In the genomic region with DNA sequence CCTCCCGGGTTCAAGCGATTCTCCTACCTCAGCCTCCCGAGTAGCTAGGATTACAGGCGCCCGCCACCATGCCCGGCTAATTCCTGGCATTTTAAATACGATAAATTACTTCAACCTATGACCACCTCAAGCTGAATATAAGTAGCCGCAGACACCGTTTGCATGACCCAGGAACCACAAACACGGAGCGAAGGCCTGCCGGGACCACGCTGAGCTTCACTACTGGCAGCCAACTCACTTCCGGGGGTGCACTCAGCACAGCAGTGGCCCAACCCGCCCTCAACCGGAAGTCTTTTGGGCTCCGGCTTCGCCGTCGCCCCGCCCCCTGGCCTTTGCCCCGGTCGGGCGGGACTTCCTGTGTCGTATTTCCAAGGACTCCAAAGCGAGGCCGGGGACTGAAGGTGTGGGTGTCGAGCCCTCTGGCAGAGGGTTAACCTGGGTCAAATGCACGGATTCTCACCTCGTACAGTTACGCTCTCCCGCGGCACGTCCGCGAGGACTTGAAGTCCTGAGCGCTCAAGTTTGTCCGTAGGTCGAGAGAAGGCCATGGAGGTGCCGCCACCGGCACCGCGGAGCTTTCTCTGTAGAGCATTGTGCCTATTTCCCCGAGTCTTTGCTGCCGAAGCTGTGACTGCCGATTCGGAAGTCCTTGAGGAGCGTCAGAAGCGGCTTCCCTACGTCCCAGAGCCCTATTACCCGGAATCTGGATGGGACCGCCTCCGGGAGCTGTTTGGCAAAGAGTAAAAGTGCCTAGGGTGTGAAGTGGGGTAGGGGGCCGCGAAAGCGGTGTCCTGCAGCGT, we compare ENCODE assay signal across 8 cellular contexts. TPM values are rescaled to one million over a fixed set of nuclear protein-coding genes. Genes with fewer than 3 reads are reported as not detected.
DNase-seq lines count a peak whose midpoint lies in the region; ATAC-seq and TF ChIP-seq lines count a peak whose summit lies in the region.

A gene with protein sequence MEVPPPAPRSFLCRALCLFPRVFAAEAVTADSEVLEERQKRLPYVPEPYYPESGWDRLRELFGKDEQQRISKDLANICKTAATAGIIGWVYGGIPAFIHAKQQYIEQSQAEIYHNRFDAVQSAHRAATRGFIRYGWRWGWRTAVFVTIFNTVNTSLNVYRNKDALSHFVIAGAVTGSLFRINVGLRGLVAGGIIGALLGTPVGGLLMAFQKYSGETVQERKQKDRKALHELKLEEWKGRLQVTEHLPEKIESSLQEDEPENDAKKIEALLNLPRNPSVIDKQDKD (plus strand): TSS at position 360 of the 800 bp plus-strand sequence. CDS start 187 bp downstream, at position 547.

- H3K4me3 Mint-ChIP-seq in activated T-helper 17 cell treated with anti-CD3 and anti-CD28 coated beads, Interleukin-2, amount 50 U/mL, for 72 hours = peak within 1 kb of the TSS; percentile 92
- H3K4me3 Mint-ChIP-seq in naive thymus-derived CD4-positive, alpha-beta T cell = peak within 1 kb of the TSS; percentile 95 to 100 (median 99)
- H3K4me3 Mint-ChIP-seq in stimulated activated naive B cell treated with anti-CD40 and anti-IgM and Interleukin-4, amounts not matched to agents 10 μg/mL and 1 μg/mL and 100 μg/mL, for 72 hours = peak within 1 kb of the TSS; percentile 98 to 99

- intact Hi-C loops in naive thymus-derived CD4-positive, alpha-beta T cell (cut with micrococcal nuclease) = loop anchor here (1.0 to 10.0 kb wide), 16 partner anchors 10 to 1244 kb away; a partner anchor contains a TSS

- H3K9me3 ChIP-seq in fibroblast of lung (ENCODE audit: control insufficient read depth, insufficient read depth, low read depth, low read length) = no peaks in the 10 kb centered on the region
- H3K9me3 ChIP-seq in naive thymus-derived CD4-positive, alpha-beta T cell (ENCODE audit: control insufficient read depth in 2 of 3, low read length in 3 of 3) = no peaks in the 10 kb centered on the region

- H3K27me3 Mint-ChIP-seq in activated T-helper 17 cell treated with anti-CD3 and anti-CD28 coated beads, Interleukin-2, amount 50 U/mL, for 72 hours = no peaks in the 10 kb centered on the region
- H3K27me3 Mint-ChIP-seq in naive thymus-derived CD4-positive, alpha-beta T cell = no peaks in the 10 kb centered on the region
- H3K27me3 Mint-ChIP-seq in stimulated activated naive B cell treated with anti-CD40 and anti-IgM and Interleukin-4, amounts not matched to agents 10 μg/mL and 1 μg/mL and 100 μg/mL, for 72 hours = no peaks in the 10 kb centered on the region

- H2AFZ ChIP-seq in fibroblast of lung (ENCODE audit: low read length) = peak within 1 kb of the TSS; percentile 44

- H3K4me3 ChIP-seq in LNCaP clone FGC (ENCODE audit: low read depth, low read length) = peak within 1 kb of the TSS; percentile 95
- peak within 1 kb of the TSS; percentile 54 to 99 (median 77) for H3K4me3 ChIP-seq in fibroblast of lung (replicated peaks in 1 of 4; ENCODE audit: control extremely low read depth in 1 of 4, insufficient read depth in 1 of 4, low read depth in 3 of 4, low read length in 4 of 4)
- H3K4me3 ChIP-seq in naive thymus-derived CD4-positive, alpha-beta T cell (ENCODE audit: low read length) = peak within 1 kb of the TSS; percentile 97

- H3K27ac Mint-ChIP-seq in activated T-helper 17 cell treated with anti-CD3 and anti-CD28 coated beads, Interleukin-2, amount 50 U/mL, for 72 hours = peak within 1 kb of the TSS; percentile 96
- peak within 1 kb of the TSS; percentile 98 to 100 (median 99) for H3K27ac Mint-ChIP-seq in naive thymus-derived CD4-positive, alpha-beta T cell
- H3K27ac Mint-ChIP-seq in stimulated activated naive B cell treated with anti-CD40 and anti-IgM and Interleukin-4, amounts not matched to agents 10 μg/mL and 1 μg/mL and 100 μg/mL, for 72 hours = peak within 1 kb of the TSS; percentile 99

- peak; percentile 99 for ATAC-seq in activated T-helper 17 cell treated with anti-CD3 and anti-CD28 coated beads, Interleukin-2, amount 50 U/mL, for 72 hours (replicated peaks)
- peak; percentile 99 for ATAC-seq in naive thymus-derived CD4-positive, alpha-beta T cell
- peak; percentile 98 to 99 for ATAC-seq in stimulated activated naive B cell treated with anti-CD40 and anti-IgM and Interleukin-4, amounts not matched to agents 10 μg/mL and 1 μg/mL and 100 μg/mL, for 72 hours (replicated peaks)

- DNase-seq in Daoy (ENCODE audit: low read depth) (peak; percentile 98), GOT3 (lab: John Stamatoyannopoulos, UW) (peak; percentile 90), LNCaP clone FGC (ENCODE audit: low read depth) (peak; percentile 92), RWPE1 (ENCODE audit: low spot score) (peak; percentile 96), fibroblast of lung (ENCODE audit: low read depth in 2 of 2) (peak; percentile 95 to 97)
- peak; percentile 95 to 98 (median 97) for DNase-seq in naive thymus-derived CD4-positive, alpha-beta T cell
- DNase-seq in stimulated activated naive B cell treated with anti-CD40 and anti-IgM and Interleukin-4, amounts not matched to agents 10 μg/mL and 1 μg/mL and 100 μg/mL, for 72 hours = peak; percentile 98

- H3K36me3 ChIP-seq in fibroblast of lung (ENCODE audit: control insufficient read depth, insufficient read depth, low read length) = no peaks in the 10 kb centered on the region
- peaks cover 0 to 4% (median 0%) of the 10 kb centered on the region in 3 experiments for H3K36me3 ChIP-seq in naive thymus-derived CD4-positive, alpha-beta T cell (ENCODE audit: control insufficient read depth in 2 of 3, insufficient read depth in 3 of 3, low read length in 3 of 3)

- H3K27ac ChIP-seq in RWPE1 (peak within 1 kb of the TSS; percentile 87), fibroblast of lung (ENCODE audit: insufficient read depth, low read length) (peak within 1 kb of the TSS; percentile 83)
- H3K27ac ChIP-seq in naive thymus-derived CD4-positive, alpha-beta T cell (ENCODE audit: low read depth, low read length) = peak within 1 kb of the TSS; percentile 96

- H3K4me1 Mint-ChIP-seq in activated T-helper 17 cell treated with anti-CD3 and anti-CD28 coated beads, Interleukin-2, amount 50 U/mL, for 72 hours = peaks cover 25% of the 10 kb centered on the region
- peaks cover 22 to 41% (median 34%) of the 10 kb centered on the region in 7 donors for H3K4me1 Mint-ChIP-seq in naive thymus-derived CD4-positive, alpha-beta T cell
- H3K4me1 Mint-ChIP-seq in stimulated activated naive B cell treated with anti-CD40 and anti-IgM and Interleukin-4, amounts not matched to agents 10 μg/mL and 1 μg/mL and 100 μg/mL, for 72 hours = peaks cover 21 to 34% of the 10 kb centered on the region in 2 donors

- H3K9me3 Mint-ChIP-seq in activated T-helper 17 cell treated with anti-CD3 and anti-CD28 coated beads, Interleukin-2, amount 50 U/mL, for 72 hours = no peaks in the 10 kb centered on the region
- peaks cover 0 to 3% (median 0%) of the 10 kb centered on the region in 11 donors for H3K9me3 Mint-ChIP-seq in naive thymus-derived CD4-positive, alpha-beta T cell
- no peaks in the 10 kb centered on the region for H3K9me3 Mint-ChIP-seq in stimulated activated naive B cell treated with anti-CD40 and anti-IgM and Interleukin-4, amounts not matched to agents 10 μg/mL and 1 μg/mL and 100 μg/mL, for 72 hours

- CTCF ChIA-PET in RWPE1 (lab: Yijun Ruan, JAX) = interaction anchor here (1.3 kb wide), 1 partner anchor 34 kb away, joined by 5 read pairs; no protein-coding TSS in a partner anchor
- CTCF ChIA-PET in naive thymus-derived CD4-positive, alpha-beta T cell (lab: Charles Lee) = interaction anchor here (1.0 to 1.5 kb wide), 4 partner anchors 13 to 919 kb away, joined by 3 to 6 read pairs (median 4); a partner anchor contains a TSS

- H3K79me2 ChIP-seq in fibroblast of lung (ENCODE audit: control insufficient read depth, insufficient read depth, low read length) = peaks cover 17% of the 10 kb centered on the region

- peaks cover 26% of the 10 kb centered on the region for H3K36me3 Mint-ChIP-seq in activated T-helper 17 cell treated with anti-CD3 and anti-CD28 coated beads, Interleukin-2, amount 50 U/mL, for 72 hours (ENCODE audit: low read depth)
- peaks cover 0 to 11% (median 5%) of the 10 kb centered on the region in 5 donors for H3K36me3 Mint-ChIP-seq in naive thymus-derived CD4-positive, alpha-beta T cell
- peaks cover 19 to 38% of the 10 kb centered on the region in 2 donors for H3K36me3 Mint-ChIP-seq in stimulated activated naive B cell treated with anti-CD40 and anti-IgM and Interleukin-4, amounts not matched to agents 10 μg/mL and 1 μg/mL and 100 μg/mL, for 72 hours

- peaks cover 3% of the 10 kb centered on the region for H3K4me1 ChIP-seq in fibroblast of lung (ENCODE audit: control insufficient read depth, extremely low read depth, insufficient read depth, low read length)
- H3K4me1 ChIP-seq in naive thymus-derived CD4-positive, alpha-beta T cell (ENCODE audit: control insufficient read depth in 2 of 2, insufficient read depth in 2 of 2, low read length in 2 of 2) = peaks cover 18% of the 10 kb centered on the region in 2 donors

- POLR2A ChIA-PET in RWPE1 (lab: Yijun Ruan, JAX; ENCODE audit: low non-redundant PET) = interaction anchor here (1.0 to 1.4 kb wide), 4 partner anchors 18 to 178 kb away, joined by 3 to 5 read pairs (median 4); a partner anchor contains a TSS
- POLR2A ChIA-PET in naive thymus-derived CD4-positive, alpha-beta T cell (lab: Charles Lee) = interaction anchor here (0.6 to 5.2 kb wide), 15 partner anchors 9 to 851 kb away, joined by 3 to 92 read pairs (median 5); a partner anchor contains a TSS

- peak within 1 kb of the TSS; percentile 81 for H3K4me2 ChIP-seq in fibroblast of lung (ENCODE audit: extremely low read depth, insufficient read depth, low read length)

- TF ChIP-seq CTCF in LNCaP clone FGC (IDR thresholded peaks at IDR 0.05; ENCODE audit: control insufficient read depth, extremely low read depth, insufficient read depth) (no peak), RWPE1 (conservative IDR thresholded peaks at IDR 0.05; ENCODE audit: low read depth) (no peak), fibroblast of lung (conservative IDR thresholded peaks at IDR 0.05 in 1 of 2, IDR thresholded peaks at IDR 0.05 in 1 of 2; ENCODE audit: low read depth in 1 of 2, low read length in 2 of 2) (no peak)

- no peaks in the 10 kb centered on the region for H3K27me3 ChIP-seq in fibroblast of lung (ENCODE audit: control insufficient read depth, insufficient read depth, low read length)
- H3K27me3 ChIP-seq in naive thymus-derived CD4-positive, alpha-beta T cell (ENCODE audit: control insufficient read depth in 2 of 2, insufficient read depth in 2 of 2, low read length in 2 of 2) = no peaks in the 10 kb centered on the region

- H4K20me1 ChIP-seq in fibroblast of lung (ENCODE audit: control insufficient read depth, extremely low read depth, insufficient read depth, low read length) = no peaks in the 10 kb centered on the region

- H3K9ac ChIP-seq in fibroblast of lung (ENCODE audit: insufficient read depth, low read length) = peak within 1 kb of the TSS; percentile 60

RNA-seq across cellular contexts. Expression of the gene that starts here (rescaled TPM):
- total RNA-seq in Daoy (2014; rRNA removed; shearing (Covaris generic)) = 62.5 and 80.1 TPM in 2 replicates
- total RNA-seq in activated T-helper 17 cell treated with anti-CD3 and anti-CD28 coated beads, Interleukin-2, amount 50 U/mL, for 72 hours = 10 to 100 TPM; 55.6 to 89.7 TPM
- 52.6 and 59.5 TPM in 2 replicates for total RNA-seq in fibroblast of lung
- 60.1 and 60.2 TPM in 2 replicates for polyA plus RNA-seq in fibroblast of lung
- 72.1 and 85.3 TPM in 2 replicates for polyA plus RNA-seq in fibroblast of lung (2012)
- 51.1 and 60.1 TPM in 2 replicates for polyA minus RNA-seq in fibroblast of lung (ENCODE audit: low replicate concordance)
- 10 to 100 TPM; 27.1 to 80.1 (median 73.4) TPM for total RNA-seq in naive thymus-derived CD4-positive, alpha-beta T cell
- polyA plus RNA-seq in naive thymus-derived CD4-positive, alpha-beta T cell = 10 to 100 TPM; 53.5 to 59.6 TPM

Comparison
In these comparisons a context has a peak if more than half of its experiments do, and no peak if none do; other contexts are left out.
1. Peak in every context shown above with its lines: DNase-seq, ATAC-seq, H3K4me3 ChIP-seq and H3K27ac ChIP-seq.